9 cellular contexts compared by ENCODE assay signal in the genomic region with DNA sequence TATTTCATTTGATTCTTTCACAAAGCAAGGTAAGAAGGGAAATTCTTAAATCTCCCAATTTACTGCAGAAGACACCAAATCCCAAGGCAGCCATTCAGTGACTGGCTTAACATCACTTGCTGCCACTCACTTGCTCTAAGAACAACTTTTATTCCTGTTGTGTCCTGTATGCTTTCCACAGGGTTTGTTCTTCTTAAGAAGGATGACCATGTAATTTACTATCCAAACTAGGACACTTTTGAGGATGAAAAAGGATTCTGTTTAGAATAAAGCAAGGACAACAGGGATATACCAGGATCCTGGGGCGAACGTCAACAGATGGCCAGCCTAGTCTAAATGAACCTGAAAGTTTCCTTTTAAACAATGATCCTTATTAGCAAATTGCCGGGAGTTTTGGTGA. TPM values are rescaled to one million over a fixed set of nuclear protein-coding genes. Genes with fewer than 3 reads are reported as not detected.
"Had no signal": no experiment of that assay in that cellular context is flagged by ENCODE, and none has a peak within 500 bp of the region (broad histone marks: within the 10 kb centered on the region; RNA-seq: fewer than 3 reads in every experiment).

No MANE protein-coding gene starts in this region.

- ATAC-seq: K562 had no signal

- H3K27ac ChIP-seq: GM23248 had no signal

- FAIRE-seq: H54, HTR-8/SVneo, K562 had no signal

- DNase-seq: GM23248, GOT3, H9, HCEC 1CT, IMR-90 had no signal

- H3K4me3 ChIP-seq: GM23248, K562 had no signal

- H2AFZ ChIP-seq: GM23248 had no signal

- H3K9ac ChIP-seq: GM23248 had no signal

RNA-seq across cellular contexts. Expression of gene RIT2, which starts 34.8 kb away (rescaled TPM):
- total RNA-seq: GM23248, HT-29, IMR-90, K562 had no signal
- polyA plus RNA-seq: GM23248, IMR-90, K562 had no signal
